8 cellular contexts compared by ENCODE assay signal in genomic region chr5:108681079-108681921, GRCh38.
DNase-seq lines count a peak whose midpoint lies in the region; ATAC-seq lines count a peak whose summit lies in the region.

No MANE protein-coding gene starts in this region.

- no peaks in the 10 kb centered on the region for H3K36me3 ChIP-seq in effector memory CD4-positive, alpha-beta T cell (ENCODE audit: control insufficient read depth, insufficient read depth, low read length)

- peaks cover 6% of the 10 kb centered on the region for H3K27me3 Mint-ChIP-seq in activated naive CD8-positive, alpha-beta T cell treated with anti-CD3 and anti-CD28 coated beads, Interleukin-2, amount 10 ng/mL, durations not matched to agents 7 days and 5 days

- no peak overlapping the region for H3K27ac ChIP-seq in effector memory CD4-positive, alpha-beta T cell (ENCODE audit: insufficient read depth, low read length, poor library complexity, severe bottlenecking)

- no peaks in the 10 kb centered on the region for H3K36me3 Mint-ChIP-seq in activated naive CD8-positive, alpha-beta T cell treated with anti-CD3 and anti-CD28 coated beads, Interleukin-2, amount 10 ng/mL, durations not matched to agents 7 days and 5 days

- H3K9me3 ChIP-seq in effector memory CD4-positive, alpha-beta T cell (ENCODE audit: control insufficient read depth, low read length) = no peaks in the 10 kb centered on the region

- peaks cover 3% of the 10 kb centered on the region for H3K4me1 Mint-ChIP-seq in activated naive CD8-positive, alpha-beta T cell treated with anti-CD3 and anti-CD28 coated beads, Interleukin-2, amount 10 ng/mL, durations not matched to agents 7 days and 5 days

- no peaks in the 10 kb centered on the region for H3K27me3 ChIP-seq in effector memory CD4-positive, alpha-beta T cell (replicated peaks; ENCODE audit: control insufficient read depth, insufficient read depth, low read length, poor library complexity, severe bottlenecking)

- peak; percentile 91 for ATAC-seq in GM18520 (IDR thresholded peaks at IDR 0.05; ENCODE audit: unreplicated experiment)
- peak; percentile 88 for ATAC-seq in HG02938 (IDR thresholded peaks at IDR 0.05; ENCODE audit: unreplicated experiment)
- peak; percentile 71 for ATAC-seq in activated naive CD8-positive, alpha-beta T cell treated with anti-CD3 and anti-CD28 coated beads, Interleukin-2, amount 10 ng/mL, durations not matched to agents 7 days and 5 days (ENCODE audit: low read depth)
- peak; percentile 90 for ATAC-seq in left cardiac atrium

- POLR2A ChIA-PET in activated naive CD8-positive, alpha-beta T cell treated with anti-CD3 and anti-CD28 coated beads, Interleukin-2, amount 10 ng/mL, durations not matched to agents 7 days and 5 days (lab: Charles Lee) = no interaction called here

- intact Hi-C loops in left cardiac atrium (cut with DNase I) = no loop called here

- DNase-seq in COLO668 (lab: John Stamatoyannopoulos, UW; ENCODE audit: unreplicated experiment) = peak; percentile 0
- peak; percentile 35 for DNase-seq in NCI-H2196 treated with DMSO at 0.1 percent for 48 hours (lab: John Stamatoyannopoulos, UW; ENCODE audit: unreplicated experiment)
- DNase-seq in activated naive CD8-positive, alpha-beta T cell treated with anti-CD3 and anti-CD28 coated beads, Interleukin-2, amount 10 ng/mL, durations not matched to agents 7 days and 5 days = no peak
- DNase-seq in left cardiac atrium = peak; percentile 41
- peak; percentile 20 for DNase-seq in pulmonary artery endothelial cell (ENCODE audit: low read depth, low spot score)
- DNase-seq in effector memory CD4-positive, alpha-beta T cell = no peak

- H3K27ac Mint-ChIP-seq in activated naive CD8-positive, alpha-beta T cell treated with anti-CD3 and anti-CD28 coated beads, Interleukin-2, amount 10 ng/mL, durations not matched to agents 7 days and 5 days = no peak overlapping the region

- no peak overlapping the region for H3K4me3 ChIP-seq in effector memory CD4-positive, alpha-beta T cell (ENCODE audit: insufficient read depth, low read depth, low read length, poor library complexity, severe bottlenecking)

- no peak overlapping the region for H3K4me3 Mint-ChIP-seq in activated naive CD8-positive, alpha-beta T cell treated with anti-CD3 and anti-CD28 coated beads, Interleukin-2, amount 10 ng/mL, durations not matched to agents 7 days and 5 days

- no peaks in the 10 kb centered on the region for H3K9me3 Mint-ChIP-seq in activated naive CD8-positive, alpha-beta T cell treated with anti-CD3 and anti-CD28 coated beads, Interleukin-2, amount 10 ng/mL, durations not matched to agents 7 days and 5 days

- no peaks in the 10 kb centered on the region for H3K4me1 ChIP-seq in effector memory CD4-positive, alpha-beta T cell (ENCODE audit: control insufficient read depth, insufficient read depth, low read length, poor library complexity, severe bottlenecking)

Comparison
In these comparisons a context has a peak if more than half of its experiments do, and no peak if none do; other contexts are left out.
1. DNase-seq: peak in COLO668 (single experiment), NCI-H2196 treated with DMSO at 0.1 percent for 48 hours (single experiment), left cardiac atrium (single experiment) and pulmonary artery endothelial cell (single experiment); none in activated naive CD8-positive, alpha-beta T cell treated with anti-CD3 and anti-CD28 coated beads, Interleukin-2, amount 10 ng/mL, durations not matched to agents 7 days and 5 days (single experiment) and effector memory CD4-positive, alpha-beta T cell (0 of 3).
2. Peak in every context shown above with its lines, with median percentiles within 50 percentile points of each other: ATAC-seq.